8 cellular contexts compared by ENCODE assay signal in genomic region chr9:3525836-3526165, GRCh38. TPM values are rescaled to one million over a fixed set of nuclear protein-coding genes. Genes with fewer than 3 reads are reported as not detected.
A peak's percentile ranks its signal among the peaks of the same experiment; 100 is the strongest.
DNase-seq lines count a peak whose midpoint lies in the region; ATAC-seq and TF ChIP-seq lines count a peak whose summit lies in the region.

TSS of gene RFX3 (minus strand) at chr9:3526001. CDS start at chr9:3395588, 130,413 bp downstream.

- H2BK5ac ChIP-seq in H9 (ENCODE audit: insufficient read length, low read length): peak within 1 kb of the TSS; percentile 88

- H3K9me3 Mint-ChIP-seq in H9: no peaks in the 10 kb centered on the region
- H3K9me3 Mint-ChIP-seq in nephron: no peaks in the 10 kb centered on the region
- H3K9me3 Mint-ChIP-seq in stimulated activated naive CD8-positive, alpha-beta T cell treated with anti-CD3 and anti-CD28 coated beads, Interleukin-15, Interleukin-2, amounts not matched to agents 100 ng/mL and 50 ng/mL, for 24 hours: no peaks in the 10 kb centered on the region

- H3K9me3 ChIP-seq in DOHH2 (ENCODE audit: control insufficient read depth, insufficient read depth, low read length): no peaks in the 10 kb centered on the region
- H3K9me3 ChIP-seq in H9 (ENCODE audit: control insufficient read depth, low read depth, low read length): no peaks in the 10 kb centered on the region
- H3K9me3 ChIP-seq in Loucy (ENCODE audit: insufficient read depth, low read depth, low read length): no peaks in the 10 kb centered on the region
- no peaks in the 10 kb centered on the region for H3K9me3 ChIP-seq in RWPE2 (ENCODE audit: severe bottlenecking)

- H2AK5ac ChIP-seq in H9 (ENCODE audit: insufficient read length, low read length): no peak within 1 kb of the TSS

- H3K4me1 Mint-ChIP-seq in H9 (peaks cover 35 to 43% of the 10 kb centered on the region in 2 experiments), nephron (peaks cover 50% of the 10 kb centered on the region)
- peaks cover 68% of the 10 kb centered on the region for H3K4me1 Mint-ChIP-seq in stimulated activated naive CD8-positive, alpha-beta T cell treated with anti-CD3 and anti-CD28 coated beads, Interleukin-15, Interleukin-2, amounts not matched to agents 100 ng/mL and 50 ng/mL, for 24 hours (ENCODE audit: low read depth)

- peak; percentile 70 for ATAC-seq in RWPE2 (ENCODE audit: low read depth)

- peak within 1 kb of the TSS; percentile 87 for H3K4me2 ChIP-seq in DOHH2 (ENCODE audit: low read length)
- peak within 1 kb of the TSS; percentile 93 for H3K4me2 ChIP-seq in H9 (ENCODE audit: insufficient read depth, insufficient read length, low read length)
- H3K4me2 ChIP-seq in Loucy (ENCODE audit: low read depth, low read length, poor library complexity, severe bottlenecking): peak within 1 kb of the TSS; percentile 95

- H3K9me2 ChIP-seq in DOHH2 (replicated peaks; ENCODE audit: control insufficient read depth, low read length) (no peaks in the 10 kb centered on the region), Loucy (replicated peaks; ENCODE audit: low read depth, low read length) (no peaks in the 10 kb centered on the region)

- peak within 1 kb of the TSS; percentile 99 for H3K18ac ChIP-seq in H9 (ENCODE audit: insufficient read length, low read depth, low read length)

- H3K9ac ChIP-seq in H9 (ENCODE audit: extremely low read depth, insufficient read length, low read length): peak within 1 kb of the TSS; percentile 93
- peak within 1 kb of the TSS; percentile 99 for H3K9ac ChIP-seq in Loucy (ENCODE audit: low read depth, low read length, poor library complexity, severe bottlenecking)

- H4K20me1 ChIP-seq in DOHH2 (ENCODE audit: control insufficient read depth, insufficient read depth, low read depth, low read length) (no peaks in the 10 kb centered on the region), H9 (ENCODE audit: control insufficient read depth, insufficient read depth, insufficient read length) (no peaks in the 10 kb centered on the region), Loucy (ENCODE audit: insufficient read depth, low read length, poor library complexity, severe bottlenecking) (peaks cover 23% of the 10 kb centered on the region)

- H3F3A ChIP-seq in DOHH2 (ENCODE audit: control insufficient read depth, insufficient read depth): no peaks in the 10 kb centered on the region
- H3F3A ChIP-seq in Loucy (ENCODE audit: low read depth): peaks cover 6% of the 10 kb centered on the region

- peaks cover 42% of the 10 kb centered on the region for H3K4me1 ChIP-seq in DOHH2 (ENCODE audit: control insufficient read depth, low read length)
- H3K4me1 ChIP-seq in H9 (ENCODE audit: insufficient read depth, low read length): no peaks in the 10 kb centered on the region; the same call in 1 of the 2 replicates
- peaks cover 61% of the 10 kb centered on the region for H3K4me1 ChIP-seq in Loucy (ENCODE audit: insufficient read depth, low read length, poor library complexity, severe bottlenecking)
- H3K4me1 ChIP-seq in RWPE2 (ENCODE audit: insufficient read depth, poor library complexity, severe bottlenecking): peaks cover 21% of the 10 kb centered on the region

- H3K36me3 Mint-ChIP-seq in H9 (ENCODE audit: insufficient read depth in 1 of 3, low read depth in 3 of 3) (peaks cover 2 to 25% (median 10%) of the 10 kb centered on the region in 3 experiments; a peak in 6 of 7 replicates), nephron (ENCODE audit: low read depth) (peaks cover 25% of the 10 kb centered on the region)
- peaks cover 23% of the 10 kb centered on the region for H3K36me3 Mint-ChIP-seq in stimulated activated naive CD8-positive, alpha-beta T cell treated with anti-CD3 and anti-CD28 coated beads, Interleukin-15, Interleukin-2, amounts not matched to agents 100 ng/mL and 50 ng/mL, for 24 hours (ENCODE audit: low read depth)

- H3K27me3 ChIP-seq in DOHH2 (ENCODE audit: control insufficient read depth, low read length) (no peaks in the 10 kb centered on the region), H9 (ENCODE audit: insufficient read depth, low read length) (no peaks in the 10 kb centered on the region), Loucy (ENCODE audit: insufficient read depth, low read length, poor library complexity, severe bottlenecking) (no peaks in the 10 kb centered on the region), RWPE2 (ENCODE audit: insufficient read depth, poor library complexity, severe bottlenecking) (no peaks in the 10 kb centered on the region)

- H2BK12ac ChIP-seq in H9 (ENCODE audit: insufficient read length, low read depth, low read length): peak within 1 kb of the TSS; percentile 65

- H3K14ac ChIP-seq in H9 (ENCODE audit: insufficient read depth, low read length): peak within 1 kb of the TSS; percentile 99

- H3T11ph ChIP-seq in H9 (ENCODE audit: low read length): peak within 1 kb of the TSS; percentile 90

- H3K23me2 ChIP-seq in H9 (ENCODE audit: insufficient read length, low read depth, low read length, poor library complexity, severe bottlenecking): peaks cover 12% of the 10 kb centered on the region

- H3K79me1 ChIP-seq in H9 (ENCODE audit: insufficient read depth, low read depth, low read length, poor library complexity, severe bottlenecking): no peaks in the 10 kb centered on the region

- peak within 1 kb of the TSS; percentile 96 for H4K5ac ChIP-seq in H9 (ENCODE audit: insufficient read length, low read depth, low read length)

- peak within 1 kb of the TSS; percentile 92 for H4K8ac ChIP-seq in H9 (replicated peaks; ENCODE audit: insufficient read length, low read depth, low read length)

- H3K27ac Mint-ChIP-seq in H9: peak within 1 kb of the TSS; percentile 100
- H3K27ac Mint-ChIP-seq in nephron: peak within 1 kb of the TSS; percentile 100
- H3K27ac Mint-ChIP-seq in stimulated activated naive CD8-positive, alpha-beta T cell treated with anti-CD3 and anti-CD28 coated beads, Interleukin-15, Interleukin-2, amounts not matched to agents 100 ng/mL and 50 ng/mL, for 24 hours: peak within 1 kb of the TSS; percentile 100

- H3K4me3 Mint-ChIP-seq in H9: peak within 1 kb of the TSS; percentile 94
- H3K4me3 Mint-ChIP-seq in nephron: peak within 1 kb of the TSS; percentile 94 to 95 (median 94)
- H3K4me3 Mint-ChIP-seq in stimulated activated naive CD8-positive, alpha-beta T cell treated with anti-CD3 and anti-CD28 coated beads, Interleukin-15, Interleukin-2, amounts not matched to agents 100 ng/mL and 50 ng/mL, for 24 hours: peak within 1 kb of the TSS; percentile 93

- H2BK120ac ChIP-seq in H9 (ENCODE audit: low read depth, low read length, poor library complexity, severe bottlenecking): peak within 1 kb of the TSS; percentile 99

- no CpG with 5 or more reads among the region's 24 CpGs for whole genome bisulfite sequencing in H9 (ENCODE audit: extremely low coverage, insufficient read length, low lambda C conversion rate)

- peaks cover 2% of the 10 kb centered on the region; the same call in 1 of the 2 replicates for H3K27me3 Mint-ChIP-seq in H9 (ENCODE audit: low read depth)
- H3K27me3 Mint-ChIP-seq in nephron (ENCODE audit: low read depth): no peaks in the 10 kb centered on the region
- H3K27me3 Mint-ChIP-seq in stimulated activated naive CD8-positive, alpha-beta T cell treated with anti-CD3 and anti-CD28 coated beads, Interleukin-15, Interleukin-2, amounts not matched to agents 100 ng/mL and 50 ng/mL, for 24 hours: no peaks in the 10 kb centered on the region

- H3K36me3 ChIP-seq in DOHH2 (ENCODE audit: control insufficient read depth, low read length) (peaks cover 41% of the 10 kb centered on the region), Loucy (ENCODE audit: insufficient read depth, low read length) (no peaks in the 10 kb centered on the region), RWPE2 (ENCODE audit: low read depth) (peaks cover 11% of the 10 kb centered on the region; the same call in 1 of the 2 replicates)

- H2BK15ac ChIP-seq in H9 (ENCODE audit: low read depth, low read length): no peak within 1 kb of the TSS

- TF ChIP-seq CTCF in DOHH2 (IDR thresholded peaks at IDR 0.05; ENCODE audit: low read depth, low read length, poor library complexity, severe bottlenecking) (no peak), H9 (conservative IDR thresholded peaks at IDR 0.05) (no peak), Loucy (conservative IDR thresholded peaks at IDR 0.05; ENCODE audit: low read length) (no peak), RWPE2 (IDR thresholded peaks at IDR 0.05; ENCODE audit: poor library complexity, severe bottlenecking) (no peak), fibroblast of the aortic adventitia (IDR thresholded peaks at IDR 0.05; ENCODE audit: insufficient read depth, low read length) (no peak), nephron (IDR thresholded peaks at IDR 0.05; ENCODE audit: unreplicated experiment in 3 of 3) (no peak)

- H4K91ac ChIP-seq in H9 (ENCODE audit: insufficient read length, low read depth, low read length): peak within 1 kb of the TSS; percentile 27

- H3K56ac ChIP-seq in H9 (ENCODE audit: insufficient read length, low read depth, low read length): peak within 1 kb of the TSS; percentile 59

- H3K4me3 ChIP-seq in DOHH2 (ENCODE audit: low read length) (peak within 1 kb of the TSS; percentile 81), Loucy (ENCODE audit: low read length, poor library complexity, severe bottlenecking) (peak within 1 kb of the TSS; percentile 89), RWPE2 (ENCODE audit: severe bottlenecking) (peak within 1 kb of the TSS; percentile 79), fibroblast of the aortic adventitia (ENCODE audit: low read depth, low read length) (peak within 1 kb of the TSS; percentile 99)

- H3K79me2 ChIP-seq in DOHH2 (ENCODE audit: control insufficient read depth, low read length) (peaks cover 89% of the 10 kb centered on the region), H9 (ENCODE audit: insufficient read depth, low read length) (peaks cover 5% of the 10 kb centered on the region; the same call in 1 of the 2 replicates), Loucy (ENCODE audit: insufficient read depth, low read length) (peaks cover 82% of the 10 kb centered on the region)

- H2AFZ ChIP-seq in H9 (ENCODE audit: low read length) (no peak within 1 kb of the TSS), Loucy (ENCODE audit: low read length) (peak within 1 kb of the TSS; percentile 90)

- H3K23ac ChIP-seq in H9 (ENCODE audit: insufficient read length, low read depth, low read length): peak within 1 kb of the TSS; percentile 3

- peak within 1 kb of the TSS; percentile 54 for H3K4ac ChIP-seq in H9 (ENCODE audit: low read depth, low read length)

- peak; percentile 90 for DNase-seq in H9
- DNase-seq in RWPE2 (ENCODE audit: low spot score): peak; percentile 85
- peak; percentile 88 for DNase-seq in activated effector memory CD4-positive, alpha-beta T cell treated with Interleukin-2 at 50 U/mL for 16 hours
- peak; percentile 95 for DNase-seq in fibroblast of the aortic adventitia (ENCODE audit: low read depth)

- no peak within 1 kb of the TSS for H2BK20ac ChIP-seq in H9 (ENCODE audit: low read depth, low read length, poor library complexity, severe bottlenecking)

- peak within 1 kb of the TSS; percentile 97 for H3K27ac ChIP-seq in DOHH2 (ENCODE audit: low read depth, low read length)
- H3K27ac ChIP-seq in H9 (ENCODE audit: insufficient read length, low read depth, low read length): peak within 1 kb of the TSS; percentile 93
- H3K27ac ChIP-seq in RWPE2 (ENCODE audit: poor library complexity, severe bottlenecking): peak within 1 kb of the TSS; percentile 92

RNA-seq across cellular contexts. Expression of gene RFX3, which starts in this region (rescaled TPM):
- 9.3 and 9.9 TPM in 2 replicates for total RNA-seq in H9 (2021)
- total RNA-seq in fibroblast of the aortic adventitia (ENCODE audit: low replicate concordance): 0.98 and 3.1 TPM in 2 replicates

Comparison
In these comparisons a context has a peak if more than half of its experiments do, and no peak if none do; other contexts are left out.
1. Peak in every context shown above with its lines: DNase-seq, ATAC-seq, H3K4me3 ChIP-seq and H3K27ac ChIP-seq.